ENCODE assay signal across 30 cellular contexts in genomic region chr18:51321696-51322095, GRCh38.
DNase-seq lines count a peak whose midpoint lies in the region; ATAC-seq and TF ChIP-seq lines count a peak whose summit lies in the region.
"Had no signal": no experiment of that assay in that cellular context is flagged by ENCODE, and none has a peak within 500 bp of the region (broad histone marks: within the 10 kb centered on the region; RNA-seq: fewer than 3 reads in every experiment).

No MANE protein-coding gene starts in this region.

- H3K4me3 Mint-ChIP-seq in progenitor cell of endocrine pancreas (ENCODE audit: low read depth): no peak overlapping the region
- H3K4me3 Mint-ChIP-seq: activated B cell treated with CpG ODN at 0.5 μM for 24 hours had no signal

- no TSS peak for BruUV-seq in mammary epithelial cell (replicated peaks; lab: Mats Ljungman, UMichigan)

- H3K4me1 Mint-ChIP-seq in progenitor cell of endocrine pancreas (ENCODE audit: low read depth): peaks cover 21% of the 10 kb centered on the region
- H3K4me1 Mint-ChIP-seq: activated B cell treated with CpG ODN at 0.5 μM for 24 hours had no signal

- peak overlapping the region; percentile 48 for H3K4me2 ChIP-seq in mammary epithelial cell (ENCODE audit: insufficient read depth, low read depth, low read length)
- H3K4me2 ChIP-seq in hepatocyte: peak overlapping the region; percentile 4
- H3K4me2 ChIP-seq: BLaER1 treated with 17β-estradiol and CSF1 and Interleukin-3, amounts not matched to agents 10 nM and 100 nM had no signal

- WGBS in mammary epithelial cell (ENCODE audit: low coverage, missing lambda C conversion rate): 0% methylated on average over 1 of the region's 1 CpG
- WGBS in hepatocyte (ENCODE audit: low lambda C conversion rate, missing lambda C conversion rate): 26% methylated on average over 1 of the region's 1 CpG
- WGBS in heart left ventricle, 4 donors: 65 to 83% (median 70%) methylated on average over 1 of the region's 1 CpG
- WGBS in ovary, 3 donors: 14 to 31% (median 25%) methylated on average over 1 of the region's 1 CpG

- no peak overlapping the region for H3K4me3 ChIP-seq in NT2/D1 (ENCODE audit: insufficient read length, low read depth)
- no peak overlapping the region for H3K4me3 ChIP-seq in mammary epithelial cell (replicated peaks in 1 of 3; ENCODE audit: insufficient read depth in 1 of 3, low read depth in 2 of 3, low read length in 3 of 3)
- no peak overlapping the region for H3K4me3 ChIP-seq in hepatocyte
- no peak overlapping the region for H3K4me3 ChIP-seq in heart left ventricle
- H3K4me3 ChIP-seq in uterus: no peak overlapping the region
- H3K4me3 ChIP-seq in ovary: no peak overlapping the region
- H3K4me3 ChIP-seq: BLaER1 treated with 17β-estradiol and CSF1 and Interleukin-3, amounts not matched to agents 10 nM and 100 nM; colonic mucosa; esophagus muscularis mucosa; gastrocnemius medialis; lung; vagina had no signal

- DNase-seq in NT2/D1 (ENCODE audit: low read depth, low spot score) (peak; percentile 11), mammary epithelial cell (peak; percentile 85), hepatocyte (ENCODE audit: low spot score) (peak; percentile 47), progenitor cell of endocrine pancreas (ENCODE audit: low spot score, unreplicated experiment) (no peak), heart left ventricle (no peak), OCI-M1 (lab: John Stamatoyannopoulos, UW) (no peak), uterus (no peak), ovary (no peak)
- DNase-seq: activated B cell treated with CpG ODN at 0.5 μM for 24 hours; activated CD4-positive, alpha-beta T cell treated with anti-CD3 and anti-CD28 coated beads, Interleukin-2, amount 50 U/mL, for 1 hour; activated naive CD4-positive, alpha-beta T cell treated with Interleukin-2 at 50 U/mL for 16 hours; activated T-cell treated with anti-CD3 and anti-CD28 coated beads, Interleukin-2, amount 50 U/mL, for 48 hours; colonic mucosa; COR-L47; DND-41; effector CD8-positive, alpha-beta T cell; gastrocnemius medialis; islet precursor cell; Kasumi-1; NCI-H2171 treated with DMSO at 0.1 percent for 48 hours; NCI-H524; posterior cingulate gyrus; stimulated activated naive CD4-positive, alpha-beta T cell; SW 1271; T-helper 9 cell had no signal

- no peaks in the 10 kb centered on the region for H3K79me2 ChIP-seq in mammary epithelial cell (ENCODE audit: insufficient read depth, low read length)
- H3K79me2 ChIP-seq in hepatocyte: no peaks in the 10 kb centered on the region

- H3K9ac ChIP-seq in NT2/D1 (ENCODE audit: insufficient read length, low read depth) (no peak overlapping the region), mammary epithelial cell (ENCODE audit: insufficient read depth, low read length) (no peak overlapping the region)
- H3K9ac ChIP-seq: BLaER1 treated with 17β-estradiol and CSF1 and Interleukin-3, amounts not matched to agents 10 nM and 100 nM had no signal

- no peak for ATAC-seq in heart left ventricle
- ATAC-seq: gastrocnemius medialis, Panc1 had no signal

- H3K27me3 ChIP-seq in NT2/D1 (ENCODE audit: insufficient read depth, insufficient read length) (no peaks in the 10 kb centered on the region), mammary epithelial cell (ENCODE audit: insufficient read depth, low read length) (no peaks in the 10 kb centered on the region), hepatocyte (no peaks in the 10 kb centered on the region), heart left ventricle (no peaks in the 10 kb centered on the region), uterus (no peaks in the 10 kb centered on the region), ovary (no peaks in the 10 kb centered on the region)
- H3K27me3 ChIP-seq: BLaER1 treated with 17β-estradiol and CSF1 and Interleukin-3, amounts not matched to agents 10 nM and 100 nM; colonic mucosa; esophagus muscularis mucosa; gastrocnemius medialis; vagina had no signal

- in situ Hi-C loops in mammary epithelial cell (cut with MboI; ENCODE audit: low sequenced_read_pairs in 2 of 2): no loop called here

- peak overlapping the region; percentile 68 for H2AFZ ChIP-seq in mammary epithelial cell (ENCODE audit: low read depth, low read length)
- no peak overlapping the region for H2AFZ ChIP-seq in hepatocyte

- dilution Hi-C loops in mammary epithelial cell (cut with HindIII; ENCODE audit: low sequenced_read_pairs): no loop called here

- H3K9me2 ChIP-seq in hepatocyte (replicated peaks; ENCODE audit: insufficient read depth): no peaks in the 10 kb centered on the region

- peaks cover 31% of the 10 kb centered on the region for H3K27me3 Mint-ChIP-seq in progenitor cell of endocrine pancreas

- H3K27ac Mint-ChIP-seq in progenitor cell of endocrine pancreas: peak overlapping the region; percentile 77
- H3K27ac Mint-ChIP-seq: activated B cell treated with CpG ODN at 0.5 μM for 24 hours had no signal

- H4K20me1 ChIP-seq in mammary epithelial cell (ENCODE audit: insufficient read depth, low read length) (no peaks in the 10 kb centered on the region), hepatocyte (ENCODE audit: insufficient read depth, poor library complexity, severe bottlenecking) (no peaks in the 10 kb centered on the region)
- H4K20me1 ChIP-seq: BLaER1 treated with 17β-estradiol and CSF1 and Interleukin-3, amounts not matched to agents 10 nM and 100 nM had no signal

- TF ChIP-seq POLR2A in heart left ventricle (IDR thresholded peaks at IDR 0.05): no peak
- no peak for TF ChIP-seq POLR2A in uterus (IDR thresholded peaks at IDR 0.05)
- TF ChIP-seq POLR2A in ovary (IDR thresholded peaks at IDR 0.05): no peak

- CTCF ChIA-PET in mammary epithelial cell (lab: Charles Lee; ENCODE audit: low non-redundant PET): interaction anchor here (0.6 kb wide), 1 partner anchor 160 kb away, joined by 6 read pairs; no protein-coding TSS in a partner anchor

- intact Hi-C loops in mammary epithelial cell (cut with micrococcal nuclease) (loop anchor here (5.0 to 10.0 kb wide), 2 partner anchors 124 to 293 kb away; partner anchors contain the start of gene MEX3C), heart left ventricle (cut with DNase I) (no loop called here), uterus (cut with DNase I; ENCODE audit: low total_unique reads) (no loop called here), ovary (cut with DNase I) (no loop called here)

- peak; percentile 22 to 24 for TF ChIP-seq CTCF in mammary epithelial cell (conservative IDR thresholded peaks at IDR 0.05 in 1 of 2, IDR thresholded peaks at IDR 0.05 in 1 of 2; ENCODE audit: extremely low read depth in 1 of 2, insufficient read depth in 1 of 2, low read depth in 1 of 2, low read length in 2 of 2)
- no peak for TF ChIP-seq CTCF in hepatocyte (IDR thresholded peaks at IDR 0.05; ENCODE audit: poor library complexity)
- TF ChIP-seq CTCF in progenitor cell of endocrine pancreas (IDR thresholded peaks at IDR 0.05; ENCODE audit: unreplicated experiment): no peak
- TF ChIP-seq CTCF in heart left ventricle (IDR thresholded peaks at IDR 0.05): no peak
- TF ChIP-seq CTCF in uterus (IDR thresholded peaks at IDR 0.05): no peak
- no peak for TF ChIP-seq CTCF in ovary (IDR thresholded peaks at IDR 0.05)

- H3K36me3 ChIP-seq in NT2/D1 (ENCODE audit: insufficient read depth, insufficient read length, low read length) (no peaks in the 10 kb centered on the region), mammary epithelial cell (ENCODE audit: insufficient read depth, low read length) (no peaks in the 10 kb centered on the region), hepatocyte (replicated peaks; ENCODE audit: insufficient read depth, low read depth) (no peaks in the 10 kb centered on the region), heart left ventricle (no peaks in the 10 kb centered on the region), uterus (no peaks in the 10 kb centered on the region), ovary (no peaks in the 10 kb centered on the region)
- H3K36me3 ChIP-seq: BLaER1 treated with 17β-estradiol and CSF1 and Interleukin-3, amounts not matched to agents 10 nM and 100 nM; colonic mucosa; esophagus muscularis mucosa; gastrocnemius medialis; vagina had no signal

- no peaks in the 10 kb centered on the region for H3K9me3 Mint-ChIP-seq in progenitor cell of endocrine pancreas (ENCODE audit: low read depth)
- H3K9me3 Mint-ChIP-seq: activated B cell treated with CpG ODN at 0.5 μM for 24 hours had no signal

- H3K27ac ChIP-seq in mammary epithelial cell (ENCODE audit: insufficient read depth, low read depth, low read length) (peak overlapping the region; percentile 43), hepatocyte (peak overlapping the region; percentile 54), heart left ventricle (no peak overlapping the region), uterus (no peak overlapping the region), ovary (no peak overlapping the region)
- H3K27ac ChIP-seq: BLaER1 treated with 17β-estradiol and CSF1 and Interleukin-3, amounts not matched to agents 10 nM and 100 nM; colonic mucosa; esophagus muscularis mucosa; gastrocnemius medialis; vagina had no signal

- no peaks in the 10 kb centered on the region for H3K4me1 ChIP-seq in NT2/D1 (ENCODE audit: insufficient read depth, insufficient read length)
- H3K4me1 ChIP-seq in mammary epithelial cell (ENCODE audit: insufficient read depth, low read length): peaks cover 22% of the 10 kb centered on the region
- peaks cover 5% of the 10 kb centered on the region for H3K4me1 ChIP-seq in hepatocyte (ENCODE audit: insufficient read depth)
- no peaks in the 10 kb centered on the region for H3K4me1 ChIP-seq in heart left ventricle
- H3K4me1 ChIP-seq in uterus: no peaks in the 10 kb centered on the region
- H3K4me1 ChIP-seq in ovary (ENCODE audit: insufficient read depth): no peaks in the 10 kb centered on the region
- H3K4me1 ChIP-seq: BLaER1 treated with 17β-estradiol and CSF1 and Interleukin-3, amounts not matched to agents 10 nM and 100 nM; colonic mucosa; esophagus muscularis mucosa; gastrocnemius medialis; vagina had no signal

- TF ChIP-seq EP300 in ovary (IDR thresholded peaks at IDR 0.05): no peak

- H3K36me3 Mint-ChIP-seq in progenitor cell of endocrine pancreas (ENCODE audit: insufficient read depth): no peaks in the 10 kb centered on the region

- no peaks in the 10 kb centered on the region for H3K9me3 ChIP-seq in NT2/D1 (ENCODE audit: insufficient read depth, low read length)
- H3K9me3 ChIP-seq in mammary epithelial cell (replicated peaks; ENCODE audit: insufficient read depth, low read length): no peaks in the 10 kb centered on the region
- H3K9me3 ChIP-seq in hepatocyte (ENCODE audit: low read depth): no peaks in the 10 kb centered on the region
- no peaks in the 10 kb centered on the region for H3K9me3 ChIP-seq in heart left ventricle
- H3K9me3 ChIP-seq in uterus: no peaks in the 10 kb centered on the region
- no peaks in the 10 kb centered on the region for H3K9me3 ChIP-seq in ovary
- H3K9me3 ChIP-seq: colonic mucosa, esophagus muscularis mucosa, gastrocnemius medialis, vagina had no signal

Comparison
In these comparisons a context has a peak if more than half of its experiments do, and no peak if none do; other contexts are left out.
1. DNase-seq: peak in NT2/D1 (single experiment), mammary epithelial cell (single experiment) and hepatocyte (single experiment); none in progenitor cell of endocrine pancreas (single experiment), heart left ventricle (0 of 5), OCI-M1 (single experiment), uterus (0 of 2) and ovary (0 of 5).
2. H3K27ac ChIP-seq: peak in mammary epithelial cell (single experiment) and hepatocyte (single experiment); none in heart left ventricle (0 of 12), uterus (0 of 2) and ovary (0 of 2).
3. CTCF ChIP-seq: peak in mammary epithelial cell (2 of 2); none in hepatocyte (single experiment), progenitor cell of endocrine pancreas (single experiment), heart left ventricle (0 of 12), uterus (0 of 4) and ovary (0 of 3).